21 cellular contexts compared by ENCODE assay signal in the genomic region with DNA sequence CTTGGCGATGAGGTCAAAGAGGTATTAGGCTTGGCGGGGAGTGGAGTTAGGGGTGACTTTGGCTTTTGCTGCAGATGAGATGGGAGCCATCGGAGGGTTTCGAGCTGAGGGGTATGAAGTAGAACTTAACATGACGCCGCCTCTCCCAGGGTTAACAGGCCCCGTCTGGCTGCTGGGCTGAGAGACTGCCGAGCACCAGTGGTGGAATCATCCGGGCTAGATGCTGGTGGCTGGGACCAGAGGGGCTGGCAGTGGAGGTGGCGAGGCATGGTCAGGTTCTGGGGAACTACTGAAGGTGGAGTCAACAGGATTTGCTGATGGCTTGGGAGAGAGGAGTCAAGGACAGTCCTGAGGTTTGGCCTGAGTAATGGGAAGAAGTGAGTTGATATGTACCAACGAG. TPM values are rescaled to one million over a fixed set of nuclear protein-coding genes. Genes with fewer than 3 reads are reported as not detected.
DNase-seq lines count a peak whose midpoint lies in the region; ATAC-seq and TF ChIP-seq lines count a peak whose summit lies in the region.
"Had no signal": no experiment of that assay in that cellular context is flagged by ENCODE, and none has a peak within 500 bp of the region (broad histone marks: within the 10 kb centered on the region; RNA-seq: fewer than 3 reads in every experiment).

No MANE protein-coding gene starts in this region.

- no peak for ATAC-seq in left lung
- ATAC-seq in effector memory CD8-positive, alpha-beta T cell (replicated peaks) = no peak

- no peaks in the 10 kb centered on the region for H3K9me3 ChIP-seq in adipocyte (ENCODE audit: control insufficient read depth, low read length)
- H3K9me3 ChIP-seq in left lung = no peaks in the 10 kb centered on the region
- no peaks in the 10 kb centered on the region for H3K9me3 ChIP-seq in stomach
- H3K9me3 ChIP-seq: ovary had no signal

- CTCF ChIA-PET in activated CD4-positive, alpha-beta T cell treated with anti-CD3 and anti-CD28 coated beads, Interleukin-2, amount 10 ng/mL, durations not matched to agents 7 days and 5 days (lab: Charles Lee) = interaction anchor here (0.9 to 1.6 kb wide), 2 partner anchors 12 to 31 kb away, joined by 3 read pairs; no protein-coding TSS in a partner anchor

- H3K27ac ChIP-seq in left lung = peak overlapping the region; percentile 69 to 70
- H3K27ac ChIP-seq in stomach = peak overlapping the region in 4 of 5 donors; percentile 63 to 83 (median 74)

- DNase-seq in CD14-positive monocyte (ENCODE audit: low spot score) (no peak), adipocyte (ENCODE audit: low read depth) (no peak), left lung (no peak), stomach (no peak), HUDEP-2 (lab: John Stamatoyannopoulos, UW; ENCODE audit: unreplicated experiment in 76 of 76) (no peak), NCI-H774 (lab: John Stamatoyannopoulos, UW) (no peak)
- no peak for DNase-seq in activated CD4-positive, alpha-beta T cell treated with anti-CD3 and anti-CD28 coated beads, Interleukin-2, amount 10 ng/mL, durations not matched to agents 7 days and 5 days
- DNase-seq in effector memory CD8-positive, alpha-beta T cell = no peak
- DNase-seq: ACHN; activated CD4-positive, CD25-positive, alpha-beta regulatory T cell treated with anti-CD3 and anti-CD28 coated beads, Interleukin-2, amount 50 U/mL, for 72 hours; caudate nucleus; DMS 273 treated with DMSO at 0.1 percent for 48 hours; effector memory CD4-positive, alpha-beta T cell; KBM-7; kidney glomerular epithelial cell; NCI-H2081; NCI-H510A; OCI-M1; ovary had no signal

- H3K4me3 ChIP-seq in adipocyte (ENCODE audit: low read length) = peak overlapping the region; percentile 31
- H3K4me3 ChIP-seq in left lung = no peak overlapping the region
- H3K4me3 ChIP-seq in stomach = no peak overlapping the region
- H3K4me3 ChIP-seq: ovary had no signal

- peaks cover 52% of the 10 kb centered on the region for H3K4me1 Mint-ChIP-seq in CD14-positive monocyte
- peaks cover 22% of the 10 kb centered on the region for H3K4me1 Mint-ChIP-seq in activated CD4-positive, alpha-beta T cell treated with anti-CD3 and anti-CD28 coated beads, Interleukin-2, amount 10 ng/mL, durations not matched to agents 7 days and 5 days
- peaks cover 17 to 18% of the 10 kb centered on the region in 2 donors for H3K4me1 Mint-ChIP-seq in effector memory CD8-positive, alpha-beta T cell (ENCODE audit: low read depth in 2 of 2)

- H3K36me3 Mint-ChIP-seq in CD14-positive monocyte = peaks cover 18 to 27% of the 10 kb centered on the region in 2 donors
- peaks cover under 1% of the 10 kb centered on the region for H3K36me3 Mint-ChIP-seq in activated CD4-positive, alpha-beta T cell treated with anti-CD3 and anti-CD28 coated beads, Interleukin-2, amount 10 ng/mL, durations not matched to agents 7 days and 5 days (ENCODE audit: low read depth)
- H3K36me3 Mint-ChIP-seq in effector memory CD8-positive, alpha-beta T cell (ENCODE audit: insufficient read depth) = peaks cover 28% of the 10 kb centered on the region

- peaks cover 62% of the 10 kb centered on the region for H3K4me1 ChIP-seq in adipocyte (ENCODE audit: control insufficient read depth, insufficient read depth, low read length)
- peaks cover 22 to 70% of the 10 kb centered on the region in 2 donors for H3K4me1 ChIP-seq in left lung
- H3K4me1 ChIP-seq in stomach = peaks cover 27 to 66% (median 42%) of the 10 kb centered on the region in 4 donors

- H3K27me3 Mint-ChIP-seq in CD14-positive monocyte (ENCODE audit: low read depth in 3 of 3) = peaks cover 18 to 20% (median 18%) of the 10 kb centered on the region in 3 donors
- H3K27me3 Mint-ChIP-seq in activated CD4-positive, alpha-beta T cell treated with anti-CD3 and anti-CD28 coated beads, Interleukin-2, amount 10 ng/mL, durations not matched to agents 7 days and 5 days = peaks cover 19% of the 10 kb centered on the region
- H3K27me3 Mint-ChIP-seq in effector memory CD8-positive, alpha-beta T cell = peaks cover 22 to 24% of the 10 kb centered on the region in 2 donors

- POLR2A ChIA-PET in activated CD4-positive, alpha-beta T cell treated with anti-CD3 and anti-CD28 coated beads, Interleukin-2, amount 10 ng/mL, durations not matched to agents 7 days and 5 days (lab: Charles Lee) = no interaction called here

- TF ChIP-seq EP300 in stomach (IDR thresholded peaks at IDR 0.05) = no peak

- H3K9ac ChIP-seq in adipocyte (ENCODE audit: low read length) = peak overlapping the region; percentile 75

- no peak overlapping the region for H3K4me3 Mint-ChIP-seq in CD14-positive monocyte
- no peak overlapping the region for H3K4me3 Mint-ChIP-seq in activated CD4-positive, alpha-beta T cell treated with anti-CD3 and anti-CD28 coated beads, Interleukin-2, amount 10 ng/mL, durations not matched to agents 7 days and 5 days
- H3K4me3 Mint-ChIP-seq in effector memory CD8-positive, alpha-beta T cell = no peak overlapping the region

- peak overlapping the region; percentile 78 to 94 (median 90) for H3K27ac Mint-ChIP-seq in CD14-positive monocyte
- no peak overlapping the region for H3K27ac Mint-ChIP-seq in activated CD4-positive, alpha-beta T cell treated with anti-CD3 and anti-CD28 coated beads, Interleukin-2, amount 10 ng/mL, durations not matched to agents 7 days and 5 days
- no peak overlapping the region for H3K27ac Mint-ChIP-seq in effector memory CD8-positive, alpha-beta T cell

- TF ChIP-seq POLR2A in stomach (IDR thresholded peaks at IDR 0.05) = no peak

- peaks cover 0 to 7% (median 3%) of the 10 kb centered on the region in 7 donors for H3K9me3 Mint-ChIP-seq in CD14-positive monocyte
- no peaks in the 10 kb centered on the region for H3K9me3 Mint-ChIP-seq in activated CD4-positive, alpha-beta T cell treated with anti-CD3 and anti-CD28 coated beads, Interleukin-2, amount 10 ng/mL, durations not matched to agents 7 days and 5 days
- no peaks in the 10 kb centered on the region for H3K9me3 Mint-ChIP-seq in effector memory CD8-positive, alpha-beta T cell

- no peak for TF ChIP-seq CTCF in CD14-positive monocyte (IDR thresholded peaks at IDR 0.05)
- TF ChIP-seq CTCF in left lung (IDR thresholded peaks at IDR 0.05) = no peak
- no peak for TF ChIP-seq CTCF in stomach (IDR thresholded peaks at IDR 0.05)

- H3K36me3 ChIP-seq in adipocyte (ENCODE audit: control insufficient read depth, insufficient read depth, low read length, severe bottlenecking) = no peaks in the 10 kb centered on the region
- H3K36me3 ChIP-seq in left lung = no peaks in the 10 kb centered on the region
- H3K36me3 ChIP-seq in stomach = no peaks in the 10 kb centered on the region
- H3K36me3 ChIP-seq: ovary had no signal

- intact Hi-C loops in CD14-positive monocyte (cut with micrococcal nuclease) = loop anchor here (5.0 kb wide), 2 partner anchors 33 to 38 kb away; no protein-coding TSS in a partner anchor
- intact Hi-C loops in left lung (cut with DNase I) = loop anchor here in 1 of 2 donors (5.0 kb wide), 1 partner anchor 38 kb away; no protein-coding TSS in a partner anchor
- intact Hi-C loops in stomach (cut with DNase I; ENCODE audit: low total_unique reads) = no loop called here

- 86 to 97% (median 95%) methylated on average over 11 of the region's 11 CpGs for WGBS in stomach, 5 donors

- H3K27me3 ChIP-seq in adipocyte (replicated peaks; ENCODE audit: control insufficient read depth, insufficient read depth, low read length) (no peaks in the 10 kb centered on the region), left lung (no peaks in the 10 kb centered on the region), stomach (peaks cover 0 to 10% (median 0%) of the 10 kb centered on the region in 3 donors)
- H3K27me3 ChIP-seq: ovary had no signal

RNA-seq across cellular contexts. Expression of gene RFX2, which starts 4.9 kb away (rescaled TPM):
- polyA plus RNA-seq in CD14-positive monocyte (1 to 10 TPM; 5.7 to 8.7 TPM), stomach (1 to 10 TPM; 1.8 to 7.9 (median 6.4) TPM)
- total RNA-seq in left lung (10 to 100 TPM; 17.0 to 18.8 TPM), stomach (100 to 1,000 TPM in 1 of 5 donors, 10 to 100 TPM in 1, 1 to 10 TPM in 3; 1.2 to 123 (median 8.9) TPM)
- total RNA-seq in activated CD4-positive, alpha-beta T cell treated with anti-CD3 and anti-CD28 coated beads, Interleukin-2, amount 10 ng/mL, durations not matched to agents 7 days and 5 days = 10 to 100 TPM; 10.1 to 10.4 TPM

RNA-seq across cellular contexts. Expression of gene ACSBG2, which starts 30.0 kb away (rescaled TPM):
- polyA plus RNA-seq in CD14-positive monocyte = not detected
- not detected for total RNA-seq in left lung
- not detected for total RNA-seq in stomach
- polyA plus RNA-seq in stomach = not detected
- total RNA-seq in activated CD4-positive, alpha-beta T cell treated with anti-CD3 and anti-CD28 coated beads, Interleukin-2, amount 10 ng/mL, durations not matched to agents 7 days and 5 days = not detected
- total RNA-seq: activated CD8-positive, alpha-beta memory T cell treated with anti-CD3 and anti-CD28 coated beads for 36 hours; ovary; SK-MEL-5 had no signal

Comparison
In these comparisons a context has a peak if more than half of its experiments do, and no peak if none do; other contexts are left out.
1. H3K27ac Mint-ChIP-seq: peak in CD14-positive monocyte (7 of 7); none in activated CD4-positive, alpha-beta T cell treated with anti-CD3 and anti-CD28 coated beads, Interleukin-2, amount 10 ng/mL, durations not matched to agents 7 days and 5 days (single experiment) and effector memory CD8-positive, alpha-beta T cell (0 of 2).